ENCODE assay signal across 14 cellular contexts in genomic region chr1:183002797-183003594, GRCh38. TPM values are rescaled to one million over a fixed set of nuclear protein-coding genes. Genes with fewer than 3 reads are reported as not detected.
DNase-seq lines count a peak whose midpoint lies in the region; ATAC-seq and TF ChIP-seq lines count a peak whose summit lies in the region.
"Had no signal": no experiment of that assay in that cellular context is flagged by ENCODE, and none has a peak within 500 bp of the region (broad histone marks: within the 10 kb centered on the region; RNA-seq: fewer than 3 reads in every experiment).

No MANE protein-coding gene starts in this region.

- no peak for ATAC-seq in GM21526 (IDR thresholded peaks at IDR 0.05; ENCODE audit: low FRiP score, unreplicated experiment)
- ATAC-seq: activated CD4-positive, alpha-beta T cell treated with anti-CD3 and anti-CD28 coated beads for 36 hours had no signal

- H3K36me3 Mint-ChIP-seq in type B pancreatic cell = no peaks in the 10 kb centered on the region
- H3K36me3 Mint-ChIP-seq: brain had no signal

- H3K4me1 ChIP-seq in skeletal muscle satellite cell (ENCODE audit: control insufficient read depth, insufficient read depth, low read length) = peaks cover 14% of the 10 kb centered on the region

- peak; percentile 64 for DNase-seq in MV-4-11 (lab: John Stamatoyannopoulos, UW)
- peak; percentile 64 for DNase-seq in choroid plexus epithelial cell (ENCODE audit: low read depth)
- DNase-seq in iris pigment epithelial cell (ENCODE audit: low read depth) = peak; percentile 77
- DNase-seq in COR-L47 (lab: John Stamatoyannopoulos, UW) = no peak
- DNase-seq in type B pancreatic cell (ENCODE audit: extremely low spot score, unreplicated experiment) = no peak
- DNase-seq in DMS153 treated with DMSO at 0.1 percent for 48 hours (lab: John Stamatoyannopoulos, UW; ENCODE audit: unreplicated experiment) = no peak
- DNase-seq: activated CD4-positive, alpha-beta T cell treated with anti-CD3 and anti-CD28 coated beads for 36 hours; esophagus squamous epithelium; SK-N-SH had no signal

- TF ChIP-seq CTCF in choroid plexus epithelial cell (conservative IDR thresholded peaks at IDR 0.05; ENCODE audit: low read depth, low read length) = no peak
- TF ChIP-seq CTCF in type B pancreatic cell (conservative IDR thresholded peaks at IDR 0.05) = no peak

- peak overlapping the region; percentile 39 for H3K4me2 ChIP-seq in skeletal muscle satellite cell (ENCODE audit: low read length)
- H3K4me2 ChIP-seq: SK-N-SH had no signal

- no peak overlapping the region for H3K27ac Mint-ChIP-seq in type B pancreatic cell
- H3K27ac Mint-ChIP-seq: activated CD4-positive, alpha-beta T cell treated with anti-CD3 and anti-CD28 coated beads for 36 hours; brain had no signal

- H3K36me3 ChIP-seq in skeletal muscle satellite cell (ENCODE audit: insufficient read depth, low read length) = no peaks in the 10 kb centered on the region
- H3K36me3 ChIP-seq: esophagus squamous epithelium had no signal

- H3K27me3 Mint-ChIP-seq in type B pancreatic cell = peaks cover 3% of the 10 kb centered on the region

- H3K9ac ChIP-seq in skeletal muscle satellite cell (ENCODE audit: low read depth, low read length) = peak overlapping the region; percentile 10
- H3K9ac ChIP-seq: SK-N-SH had no signal

- H3K4me1 Mint-ChIP-seq in type B pancreatic cell (ENCODE audit: unreplicated experiment) = no peaks in the 10 kb centered on the region
- H3K4me1 Mint-ChIP-seq: activated CD4-positive, alpha-beta T cell treated with anti-CD3 and anti-CD28 coated beads for 36 hours; brain had no signal

- H3K27me3 ChIP-seq in skeletal muscle satellite cell (ENCODE audit: control insufficient read depth, insufficient read depth, low read length) = no peaks in the 10 kb centered on the region
- H3K27me3 ChIP-seq: esophagus squamous epithelium had no signal

- no peaks in the 10 kb centered on the region for H3K9me3 ChIP-seq in skeletal muscle satellite cell (replicated peaks; ENCODE audit: low read length)
- H3K9me3 ChIP-seq: esophagus squamous epithelium, SK-N-SH had no signal

- no peaks in the 10 kb centered on the region for H3K9me3 Mint-ChIP-seq in type B pancreatic cell

- H3K4me3 ChIP-seq in choroid plexus epithelial cell (ENCODE audit: low read depth, low read length) (no peak overlapping the region), skeletal muscle satellite cell (ENCODE audit: low read length) (no peak overlapping the region)
- H3K4me3 ChIP-seq: esophagus squamous epithelium had no signal

- H3K4me3 Mint-ChIP-seq in type B pancreatic cell = no peak overlapping the region
- H3K4me3 Mint-ChIP-seq: activated CD4-positive, alpha-beta T cell treated with anti-CD3 and anti-CD28 coated beads for 36 hours; brain had no signal

RNA-seq across cellular contexts. Expression of gene LAMC1, which starts 20.2 kb away (rescaled TPM):
- 721 and 783 TPM in 2 replicates for total RNA-seq in skeletal muscle satellite cell (2012; rRNA removed)
- total RNA-seq in type B pancreatic cell (ENCODE audit: low replicate concordance) = 164 and 178 TPM in 2 replicates

RNA-seq across cellular contexts. Expression of gene SHCBP1L, which starts 50.0 kb away (rescaled TPM):
- not detected in 2 replicates for total RNA-seq in skeletal muscle satellite cell (2012; rRNA removed)
- total RNA-seq in type B pancreatic cell (ENCODE audit: low replicate concordance) = not detected in 2 replicates
- total RNA-seq: activated CD4-positive, alpha-beta T cell treated with anti-CD3 and anti-CD28 coated beads for 36 hours; NCI-H460; osteocyte had no signal

Comparison
In these comparisons a context has a peak if more than half of its experiments do, and no peak if none do; other contexts are left out.
1. DNase-seq: peak in MV-4-11 (single experiment), choroid plexus epithelial cell (single experiment) and iris pigment epithelial cell (single experiment); none in COR-L47 (single experiment), type B pancreatic cell (single experiment) and DMS153 treated with DMSO at 0.1 percent for 48 hours (single experiment).